In the genomic region with DNA sequence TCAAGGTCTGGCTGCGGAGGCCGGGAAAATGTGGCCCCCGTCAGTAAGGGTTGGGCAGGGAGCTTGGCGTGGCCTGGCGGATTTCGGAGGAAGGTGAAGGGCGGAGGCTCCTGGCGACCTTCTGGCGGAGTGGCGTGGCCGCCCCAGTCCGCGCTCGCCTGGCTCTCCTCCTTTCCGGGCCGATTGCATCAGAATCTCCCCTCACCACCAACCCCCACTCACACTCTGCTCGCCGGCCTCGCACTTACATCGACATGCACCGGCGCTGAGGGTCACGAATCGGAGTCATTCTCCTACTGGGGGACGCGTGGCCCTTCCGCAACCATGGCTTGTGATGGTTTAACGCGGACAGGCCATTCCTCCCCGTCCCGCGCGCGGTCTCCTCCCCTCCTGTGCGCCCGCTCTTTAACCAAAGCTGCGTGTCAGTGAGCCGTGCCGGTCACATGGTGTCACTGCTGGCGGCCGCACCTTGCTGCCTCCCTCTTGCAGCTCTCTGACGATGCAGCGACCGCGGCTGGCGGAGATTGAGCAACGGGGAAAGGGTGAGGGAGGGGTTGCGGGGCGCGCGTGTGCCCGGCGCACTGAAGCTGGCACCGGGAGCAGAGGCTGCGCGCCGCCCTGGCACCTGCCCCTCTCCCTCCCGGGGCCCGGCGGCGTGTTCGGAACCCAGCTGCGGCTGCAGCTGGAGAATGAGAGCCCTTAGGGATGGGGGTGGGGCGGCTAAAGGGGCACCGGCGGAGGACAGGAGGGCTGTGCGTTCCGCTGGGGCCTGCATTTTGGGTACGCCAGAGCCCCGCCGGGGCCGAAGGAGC, we compare ENCODE assay signal across 8 cellular contexts. TPM values are rescaled to one million over a fixed set of nuclear protein-coding genes. Genes with fewer than 3 reads are reported as not detected.
DNase-seq lines count a peak whose midpoint lies in the region; ATAC-seq and TF ChIP-seq lines count a peak whose summit lies in the region.

A gene (minus strand): TSS at position 427 of the 812 bp plus-strand sequence. CDS start 29,243 bp downstream, outside the sequence.

- no peaks in the 10 kb centered on the region for H3K9me3 ChIP-seq in cardiac muscle cell (ENCODE audit: low read depth)
- H3K9me3 ChIP-seq in upper lobe of right lung, result no peaks in the 10 kb centered on the region

- H3K27me3 ChIP-seq in H7 (ENCODE audit: control insufficient read depth, insufficient read depth, low read length), result no peaks in the 10 kb centered on the region
- no peaks in the 10 kb centered on the region for H3K27me3 ChIP-seq in cardiac muscle cell
- peaks cover 17% of the 10 kb centered on the region for H3K27me3 ChIP-seq in upper lobe of right lung

- H3K4me3 ChIP-seq in H7 (ENCODE audit: insufficient read depth, low read depth, low read length) (peak within 1 kb of the TSS; percentile 96), cardiac muscle cell (peak within 1 kb of the TSS; percentile 72), upper lobe of right lung (peak within 1 kb of the TSS; percentile 67)

- intact Hi-C loops in upper lobe of right lung (cut with DNase I), result no loop called here

- peaks cover 28% of the 10 kb centered on the region for H3K4me1 ChIP-seq in cardiac muscle cell (ENCODE audit: low read depth)
- peaks cover 16% of the 10 kb centered on the region for H3K4me1 ChIP-seq in upper lobe of right lung

- H3K27ac ChIP-seq in cardiac muscle cell, result peak within 1 kb of the TSS; percentile 92
- H3K27ac ChIP-seq in upper lobe of right lung, result peak within 1 kb of the TSS; percentile 89

- H3K36me3 ChIP-seq in H7 (replicated peaks; ENCODE audit: control insufficient read depth, insufficient read depth, low read length) (no peaks in the 10 kb centered on the region; the same call in 1 of the 2 replicates), cardiac muscle cell (no peaks in the 10 kb centered on the region), upper lobe of right lung (no peaks in the 10 kb centered on the region)

- ATAC-seq in upper lobe of right lung, result peak; percentile 91

- no peak for TF ChIP-seq CTCF in cardiac muscle cell (IDR thresholded peaks at IDR 0.05; ENCODE audit: low read depth, low read length)
- TF ChIP-seq CTCF in upper lobe of right lung (IDR thresholded peaks at IDR 0.05), result no peak

- peak; percentile 74 for DNase-seq in GDM1 (lab: John Stamatoyannopoulos, UW)
- DNase-seq in H7, result peak; percentile 88
- DNase-seq in M059J (ENCODE audit: low read depth), result peak; percentile 82
- DNase-seq in SK-N-DZ (ENCODE audit: low spot score), result peak; percentile 90
- DNase-seq in activated naive CD4-positive, alpha-beta T cell treated with anti-CD3 and anti-CD28 coated beads, Interleukin-2, amount 50 U/mL, for 16 hours, result peak; percentile 88
- DNase-seq in cardiac muscle cell (ENCODE audit: low read depth in 1 of 2, low spot score in 1 of 2), result peak; percentile 71 to 87
- peak; percentile 65 for DNase-seq in pons (ENCODE audit: low spot score)
- DNase-seq in upper lobe of right lung, result peak; percentile 95

RNA-seq across cellular contexts. Expression of the gene that starts here (rescaled TPM):
- 95.8 and 108 TPM in 2 replicates for total RNA-seq in H7 (2014; rRNA removed; shearing (Covaris generic))
- total RNA-seq in M059J (2014; rRNA removed; shearing (Covaris generic)), result 43.7 and 49.7 TPM in 2 replicates
- 76.3 and 94.1 TPM in 2 replicates for polyA plus RNA-seq in SK-N-DZ (2014; cell fraction: cytosol; rRNA removed)
- polyA plus RNA-seq in SK-N-DZ (2014; cell fraction: nucleus; rRNA removed), result 88.1 and 118 TPM in 2 replicates
- total RNA-seq in cardiac muscle cell, result 50.8 and 59.6 TPM in 2 replicates
- polyA plus RNA-seq in cardiac muscle cell, result 54.3 and 62.2 TPM in 2 replicates
- 58.5 TPM for total RNA-seq in upper lobe of right lung

Comparison
In these comparisons a context has a peak if more than half of its experiments do, and no peak if none do; other contexts are left out.
1. Peak in every context shown above with its lines: DNase-seq, ATAC-seq, H3K4me3 ChIP-seq and H3K27ac ChIP-seq.